ENCODE assay signal across 1 cellular context in genomic region chr1:1763657-1764621, GRCh38.
A peak's percentile ranks its signal among the peaks of the same experiment; 100 is the strongest.
TF ChIP-seq lines count a peak whose summit lies in the region.

No MANE protein-coding gene starts in this region.

TF ChIP-seq in liver, 16 proteins besides CTCF, POLR2A, EP300 and RAD21 (continued from another document):
- peak; percentile 40 for TF ChIP-seq REST (IDR thresholded peaks at IDR 0.05)
- TF ChIP-seq FOXA1 (IDR thresholded peaks at IDR 0.05), result no peak
- TF ChIP-seq HNF4G (IDR thresholded peaks at IDR 0.05), result peak; percentile 29
TF ChIP-seq in liver: peak in this region for 11.
